ENCODE assay signal across 15 cellular contexts in genomic region chr1:235054466-235054865, GRCh38.
"Had no signal": no experiment of that assay in that cellular context is flagged by ENCODE, and none has a peak within 500 bp of the region (broad histone marks: within the 10 kb centered on the region; RNA-seq: fewer than 3 reads in every experiment).

No MANE protein-coding gene starts in this region.

- ATAC-seq: activated naive CD8-positive, alpha-beta T cell treated with anti-CD3 and anti-CD28 coated beads, Interleukin-2, amount 50 U/mL, for 24 hours; esophagus mucosa; stimulated activated naive CD8-positive, alpha-beta T cell treated with anti-CD3 and anti-CD28 coated beads, Interleukin-15, Interleukin-2, amounts not matched to agents 100 U/mL and 50 U/mL, for 24 hours; WTC11 had no signal

- H3K9me3 Mint-ChIP-seq: activated naive CD8-positive, alpha-beta T cell treated with anti-CD3 and anti-CD28 coated beads, Interleukin-2, amount 50 U/mL, for 24 hours; memory B cell had no signal

- H3K27me3 ChIP-seq: dorsolateral prefrontal cortex, neutrophil had no signal

- H3K9me3 ChIP-seq: left ventricle myocardium inferior, neutrophil had no signal

- H3K27ac Mint-ChIP-seq: activated naive CD8-positive, alpha-beta T cell treated with anti-CD3 and anti-CD28 coated beads, Interleukin-2, amount 50 U/mL, for 24 hours; memory B cell; WTC11 had no signal

- H3K27me3 Mint-ChIP-seq: activated naive CD8-positive, alpha-beta T cell treated with anti-CD3 and anti-CD28 coated beads, Interleukin-2, amount 50 U/mL, for 24 hours; memory B cell had no signal

- H3K4me3 ChIP-seq: dorsolateral prefrontal cortex, left ventricle myocardium inferior had no signal

- H3K4me3 Mint-ChIP-seq: activated naive CD8-positive, alpha-beta T cell treated with anti-CD3 and anti-CD28 coated beads, Interleukin-2, amount 50 U/mL, for 24 hours; memory B cell; WTC11 had no signal

- H3K36me3 ChIP-seq: left ventricle myocardium inferior, neutrophil had no signal

- H3K27ac ChIP-seq: dorsolateral prefrontal cortex, left ventricle myocardium inferior, neutrophil had no signal

- H3K36me3 Mint-ChIP-seq: memory B cell, WTC11 had no signal

- DNase-seq: activated CD4-positive, alpha-beta T cell treated with anti-CD3 and anti-CD28 coated beads for 48 hours; activated CD8-positive, alpha-beta memory T cell treated with anti-CD3 and anti-CD28 coated beads, Interleukin-2, amount 50 U/mL, for 48 hours; activated naive CD4-positive, alpha-beta T cell treated with Interleukin-2 at 50 U/mL for 16 hours; activated naive CD8-positive, alpha-beta T cell treated with anti-CD3 and anti-CD28 coated beads, Interleukin-2, amount 50 U/mL, for 24 hours; aorta; dorsolateral prefrontal cortex; left ventricle myocardium inferior; small intestine; stimulated activated CD4-positive, alpha-beta T cell treated with anti-CD3 and anti-CD28 coated beads, Interleukin-4, amount 100 ng/mL, for 24 hours; stimulated activated naive CD8-positive, alpha-beta T cell treated with anti-CD3 and anti-CD28 coated beads, Interleukin-15, Interleukin-2, amounts not matched to agents 100 U/mL and 50 U/mL, for 24 hours; SW 1271 had no signal
